Comparison of ENCODE assay signal across 8 cellular contexts in genomic region chr20:34581341-34582189, GRCh38. TPM values are rescaled to one million over a fixed set of nuclear protein-coding genes. Genes with fewer than 3 reads are reported as not detected.
DNase-seq lines count a peak whose midpoint lies in the region; ATAC-seq and TF ChIP-seq lines count a peak whose summit lies in the region.

No MANE protein-coding gene starts in this region.

- H3K27ac ChIP-seq in CD8-positive, alpha-beta memory T cell (ENCODE audit: low read depth, low read length), result no peak overlapping the region
- H3K27ac ChIP-seq in caudate nucleus (ENCODE audit: low read depth, low read length) (peak overlapping the region; percentile 97), aorta (ENCODE audit: low read depth in 1 of 2, low read length in 2 of 2) (peak overlapping the region; percentile 16 to 87)

- no peak overlapping the region for H3K4me3 ChIP-seq in CD8-positive, alpha-beta memory T cell (ENCODE audit: low read length)
- H3K4me3 ChIP-seq in aorta (ENCODE audit: low read length in 2 of 2), result no peak overlapping the region

- no peaks in the 10 kb centered on the region for H3K27me3 Mint-ChIP-seq in CD8-positive, alpha-beta memory T cell
- no peaks in the 10 kb centered on the region for H3K27me3 Mint-ChIP-seq in mesothelial cell of epicardium (ENCODE audit: low read depth)

- peak overlapping the region in 7 of 8 donors; percentile 16 to 95 (median 74) for H3K27ac Mint-ChIP-seq in CD8-positive, alpha-beta memory T cell
- peak overlapping the region; percentile 72 for H3K27ac Mint-ChIP-seq in mesothelial cell of epicardium

- CTCF ChIA-PET in CD8-positive, alpha-beta memory T cell (lab: Charles Lee), result no interaction called here

- intact Hi-C loops in aorta (cut with DNase I), result no loop called here

- H3K36me3 Mint-ChIP-seq in CD8-positive, alpha-beta memory T cell, result peaks cover 0 to 62% (median 10%) of the 10 kb centered on the region in 3 donors
- no peaks in the 10 kb centered on the region for H3K36me3 Mint-ChIP-seq in mesothelial cell of epicardium

- no peaks in the 10 kb centered on the region for H3K27me3 ChIP-seq in CD8-positive, alpha-beta memory T cell (ENCODE audit: insufficient read depth, low read length, poor library complexity, severe bottlenecking)
- no peaks in the 10 kb centered on the region for H3K27me3 ChIP-seq in aorta (ENCODE audit: control insufficient read depth in 1 of 2, insufficient read depth in 2 of 2, low read length in 1 of 2)

- 66 to 71% methylated on average over 11 of the region's 11 CpGs for WGBS in aorta, 2 donors

- no peak for TF ChIP-seq CTCF in mesothelial cell of epicardium (IDR thresholded peaks at IDR 0.05; ENCODE audit: unreplicated experiment)

- H3K36me3 ChIP-seq in CD8-positive, alpha-beta memory T cell (ENCODE audit: insufficient read depth, low read length), result peaks cover 11% of the 10 kb centered on the region
- peaks cover 0 to 4% of the 10 kb centered on the region in 2 donors for H3K36me3 ChIP-seq in aorta (ENCODE audit: control insufficient read depth in 1 of 2, insufficient read depth in 2 of 2, low read length in 1 of 2)

- H3K4me1 Mint-ChIP-seq in CD8-positive, alpha-beta memory T cell, result peaks cover 21 to 22% (median 21%) of the 10 kb centered on the region in 3 donors
- H3K4me1 Mint-ChIP-seq in mesothelial cell of epicardium, result peaks cover 28% of the 10 kb centered on the region

- peak; percentile 76 for ATAC-seq in aorta (ENCODE audit: low FRiP score)
- ATAC-seq in HG02840 (IDR thresholded peaks at IDR 0.05; ENCODE audit: low FRiP score, unreplicated experiment), result no peak
- no peak for ATAC-seq in GM18519 (IDR thresholded peaks at IDR 0.05; ENCODE audit: low FRiP score, unreplicated experiment)

- H3K9me3 Mint-ChIP-seq in CD8-positive, alpha-beta memory T cell, result no peaks in the 10 kb centered on the region
- H3K9me3 Mint-ChIP-seq in mesothelial cell of epicardium, result no peaks in the 10 kb centered on the region

- H3K4me1 ChIP-seq in CD8-positive, alpha-beta memory T cell (ENCODE audit: insufficient read depth, low read length), result peaks cover 10% of the 10 kb centered on the region
- H3K4me1 ChIP-seq in aorta (ENCODE audit: control insufficient read depth in 1 of 2, insufficient read depth in 2 of 2, low read length in 2 of 2), result peaks cover 0 to 3% of the 10 kb centered on the region in 2 donors

- POLR2A ChIA-PET in CD8-positive, alpha-beta memory T cell (lab: Charles Lee), result no interaction called here

- no peak for DNase-seq in CD8-positive, alpha-beta memory T cell
- peak; percentile 30 for DNase-seq in HK-2 (ENCODE audit: unreplicated experiment)
- peak in 17 of 61 donors; percentile 11 to 38 (median 26) for DNase-seq in caudate nucleus (lab: John Stamatoyannopoulos, UW)
- DNase-seq in mesothelial cell of epicardium (ENCODE audit: low spot score in 2 of 2, unreplicated experiment in 2 of 2), result no peak
- DNase-seq in aorta, result peak in 1 of 2 donors; percentile 65
- DNase-seq in D341Med (ENCODE audit: low spot score), result no peak

- no peak overlapping the region for H3K4me3 Mint-ChIP-seq in CD8-positive, alpha-beta memory T cell
- no peak overlapping the region for H3K4me3 Mint-ChIP-seq in mesothelial cell of epicardium

- no peaks in the 10 kb centered on the region for H3K9me3 ChIP-seq in CD8-positive, alpha-beta memory T cell (ENCODE audit: low read length)
- H3K9me3 ChIP-seq in aorta (ENCODE audit: control insufficient read depth, low read length), result no peaks in the 10 kb centered on the region

RNA-seq across cellular contexts. Expression of gene MAP1LC3A, which starts 23.0 kb away (rescaled TPM):
- total RNA-seq in CD8-positive, alpha-beta memory T cell, result 1 to 10 TPM; 1.5 to 1.7 TPM
- polyA plus RNA-seq in CD8-positive, alpha-beta memory T cell, result 8.5 TPM
- total RNA-seq in mesothelial cell of epicardium (36.0 to 42.2 TPM (median 37.8 TPM) in 3 replicates), aorta (10 to 100 TPM; 45.0 to 46.1 TPM)
- polyA plus RNA-seq in aorta, result 10 to 100 TPM; 32.6 to 92.9 TPM

Comparison
In these comparisons a context has a peak if more than half of its experiments do, and no peak if none do; other contexts are left out.
1. RNA of gene MAP1LC3A, which starts 23.0 kb away (total RNA-seq): 45.0 to 46.1 TPM in aorta and 36.0 to 42.2 TPM in mesothelial cell of epicardium; 1.5 to 1.7 TPM in CD8-positive, alpha-beta memory T cell; every median in the first group is over 10 times any median in the second.